Comparison of ENCODE assay signal across 1 cellular context in genomic region chr19:55654833-55655647, GRCh38.
TF ChIP-seq lines count a peak whose summit lies in the region.

Gene U2AF2, plus strand, starts transcription at chr19:55655035. Its CDS starts 70 bp downstream, at chr19:55655105.

TF ChIP-seq in K562, 482 proteins besides CTCF, POLR2A, EP300 and RAD21 (continued from another document and continues in another):
- no peak for TF ChIP-seq TRIM25 (IDR thresholded peaks at IDR 0.05; ENCODE audit: borderline replicate concordance)
- TF ChIP-seq ZNF76 (CRISPR knock-in tag; IDR thresholded peaks at IDR 0.05; ENCODE audit: borderline replicate concordance) = 0 out of 2 replicates have a peak, but pooled peaks have one; percentile 76
- peak; percentile 13 for TF ChIP-seq SMAD1 (IDR thresholded peaks at IDR 0.05; ENCODE audit: low read depth, low read length, partially characterized antibody)
- peak; percentile 10 for TF ChIP-seq NEUROD1 (IDR thresholded peaks at IDR 0.05; ENCODE audit: borderline replicate concordance, low read depth, low read length, partially characterized antibody)
- TF ChIP-seq ARID2 (IDR thresholded peaks at IDR 0.05) = no peak
- no peak for TF ChIP-seq DIDO1 (tag; IDR thresholded peaks at IDR 0.05; ENCODE audit: low read depth)
- TF ChIP-seq TSC22D4 (tag; IDR thresholded peaks at IDR 0.05) = no peak
- no peak for TF ChIP-seq NFE2L1 (tag; IDR thresholded peaks at IDR 0.05; ENCODE audit: borderline replicate concordance, low read depth)
- peak; percentile 81; the same call in 1 of the 2 replicates for TF ChIP-seq PHF8 (IDR thresholded peaks at IDR 0.05; ENCODE audit: borderline replicate concordance, low read length)
- no peak for TF ChIP-seq HINFP (tag; conservative IDR thresholded peaks at IDR 0.05; ENCODE audit: low read depth)
- peak; percentile 25; the same call in 1 of the 2 replicates for TF ChIP-seq TCF3 (CRISPR knock-in tag; IDR thresholded peaks at IDR 0.05)
- TF ChIP-seq RBM25 (IDR thresholded peaks at IDR 0.05; ENCODE audit: low read depth, low read length, severe bottlenecking) = no peak
- no peak; the same call in 1 of the 2 replicates for TF ChIP-seq HOMEZ (CRISPR knock-in tag; IDR thresholded peaks at IDR 0.05)
- TF ChIP-seq ATF2 (CRISPR knock-in tag; IDR thresholded peaks at IDR 0.05) = peak; percentile 80
- TF ChIP-seq CEBPB (tag; IDR thresholded peaks at IDR 0.05) = no peak
- 0 out of 2 replicates have a peak, but pooled peaks have one; percentile 14 for TF ChIP-seq ZNF347 (CRISPR knock-in tag; IDR thresholded peaks at IDR 0.05; ENCODE audit: low read depth)
- no peak for TF ChIP-seq ZNF318 (IDR thresholded peaks at IDR 0.05; ENCODE audit: borderline replicate concordance in 1 of 2, low read depth in 1 of 2)
- no peak for TF ChIP-seq CSDE1 (IDR thresholded peaks at IDR 0.05)
- TF ChIP-seq RUNX1 (IDR thresholded peaks at IDR 0.05; ENCODE audit: low read depth) = no peak
- no peak for TF ChIP-seq HDGF (IDR thresholded peaks at IDR 0.05)
- TF ChIP-seq PHB (CRISPR knock-in tag; IDR thresholded peaks at IDR 0.05) = 0 out of 2 replicates have a peak, but pooled peaks have one; percentile 31
- TF ChIP-seq ZNF57 (CRISPR knock-in tag; IDR thresholded peaks at IDR 0.05) = 0 out of 2 replicates have a peak, but pooled peaks have one; percentile 11
- TF ChIP-seq SAP30 (IDR thresholded peaks at IDR 0.05; ENCODE audit: borderline replicate concordance, insufficient read depth, low read depth, low read length, poor library complexity, severe bottlenecking) = peak; percentile 88
- TF ChIP-seq RBM34 (IDR thresholded peaks at IDR 0.05; ENCODE audit: borderline replicate concordance, insufficient read depth, low read length) = no peak
- TF ChIP-seq SNIP1 (IDR thresholded peaks at IDR 0.05; ENCODE audit: low read depth) = no peak
- TF ChIP-seq ZFP36 (IDR thresholded peaks at IDR 0.05; ENCODE audit: low read depth, low read length, partially characterized antibody) = no peak
- peak; percentile 48 for TF ChIP-seq CCNT2 (IDR thresholded peaks at IDR 0.05; ENCODE audit: borderline replicate concordance, extremely low read depth, insufficient read length, low read depth, low read length)
- no peak for TF ChIP-seq ZNF398 (CRISPR knock-in tag; IDR thresholded peaks at IDR 0.05)
- TF ChIP-seq FOS (IDR thresholded peaks at IDR 0.05; ENCODE audit: extremely low read depth, insufficient read length) = no peak
- no peak for TF ChIP-seq MYNN (IDR thresholded peaks at IDR 0.05)
- TF ChIP-seq MYNN (CRISPR knock-in tag; IDR thresholded peaks at IDR 0.05) = no peak
- no peak for TF ChIP-seq ZC3H11A (IDR thresholded peaks at IDR 0.05; ENCODE audit: low read depth, low read length)
- peak in 2 of 3 experiments; percentile 50 to 83; a peak in 1 of 6 replicates for TF ChIP-seq ZBTB11 (CRISPR knock-in tag; IDR thresholded peaks at IDR 0.05)
